9 cellular contexts compared by ENCODE assay signal in the genomic region with DNA sequence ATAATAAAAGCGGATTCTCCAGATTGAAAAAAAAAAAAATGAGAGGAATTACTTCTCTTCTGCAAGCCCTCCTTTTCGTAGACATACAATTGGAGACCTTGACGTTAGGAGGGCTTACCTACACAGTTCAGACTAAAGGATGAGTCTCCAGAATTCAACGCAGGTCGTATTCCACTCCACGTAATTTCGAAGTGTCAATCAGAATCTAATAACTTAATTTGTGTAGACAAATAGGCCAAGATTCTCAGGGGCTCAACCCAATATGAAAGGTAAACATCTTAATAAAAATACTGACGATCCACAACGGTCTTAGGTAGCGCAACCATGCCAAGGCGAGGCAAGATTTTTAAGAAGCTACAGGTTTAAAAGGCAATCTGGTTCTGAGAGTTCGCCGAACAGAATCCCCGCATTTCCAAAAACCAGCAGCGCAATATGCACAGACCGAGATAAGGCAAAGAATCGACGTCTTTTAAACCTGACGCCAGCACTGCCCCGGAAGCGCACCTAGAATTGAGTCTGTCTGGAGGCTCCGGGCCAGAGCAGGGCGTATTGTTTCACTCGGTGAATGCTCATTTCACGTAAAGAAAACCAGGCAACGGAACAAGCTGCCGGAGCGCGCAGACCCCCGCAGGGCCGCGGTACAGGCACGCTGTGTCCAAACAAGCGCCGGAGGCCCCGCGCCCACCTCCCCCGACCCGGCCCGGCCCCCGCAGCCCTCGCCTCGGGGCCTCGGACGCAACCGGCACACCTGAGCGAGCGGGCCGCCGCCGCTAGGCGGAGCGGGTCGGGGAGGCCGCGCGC. TPM values are rescaled to one million over a fixed set of nuclear protein-coding genes. Genes with fewer than 3 reads are reported as not detected.
A peak's percentile ranks its signal among the peaks of the same experiment; 100 is the strongest.
DNase-seq lines count a peak whose midpoint lies in the region; ATAC-seq, FAIRE-seq and TF ChIP-seq lines count a peak whose summit lies in the region.
"Had no signal": no experiment of that assay in that cellular context is flagged by ENCODE, and none has a peak within 500 bp of the region (broad histone marks: within the 10 kb centered on the region; RNA-seq: fewer than 3 reads in every experiment).

No MANE protein-coding gene starts in this region.

- ATAC-seq in GM19035 (IDR thresholded peaks at IDR 0.05; ENCODE audit: unreplicated experiment) (peak; percentile 45), HG03159 (IDR thresholded peaks at IDR 0.05; ENCODE audit: unreplicated experiment) (peak; percentile 38), Panc1 (peak; percentile 56), K562 (peak; percentile 75)

- H3K9ac ChIP-seq in K562 (ENCODE audit: insufficient read depth in 1 of 2, low read depth in 2 of 2, low read length in 2 of 2), result peak overlapping the region; percentile 94 to 100

- H3K9me3 Mint-ChIP-seq in immature natural killer cell, result no peaks in the 10 kb centered on the region

- in situ Hi-C loops in Caki2 (cut with HindIII; ENCODE audit: low pct_unique_long_range_greater_than_20kb, low sequenced_read_pairs) (no loop called here), Panc1 (cut with HindIII; ENCODE audit: low pct_unique_long_range_greater_than_20kb, low sequenced_read_pairs) (no loop called here), K562 (cut with MboI) (no loop called here)

- under 1% methylated on average over 55 of the region's 57 CpGs for WGBS in K562 (ENCODE audit: insufficient coverage, low coverage, missing lambda C conversion rate)
- WGBS in spleen, 5 donors, result 2 to 3% (median 2%) methylated on average over 29 to 57 of the region's 57 CpGs

- intact Hi-C loops in Panc1 (cut with micrococcal nuclease; ENCODE audit: unreplicated experiment), result no loop called here
- intact Hi-C loops in K562 (cut with micrococcal nuclease), result loop anchor here (1.0 kb wide), 2 partner anchors 22 to 70 kb away; no protein-coding TSS in a partner anchor
- intact Hi-C loops in spleen (cut with DNase I; ENCODE audit: low total_unique reads), result no loop called here

- TF ChIP-seq RAD21 in K562 (CRISPR knock-in tag; conservative IDR thresholded peaks at IDR 0.05 in 1 of 2, IDR thresholded peaks at IDR 0.05 in 1 of 2), result no peak

- H3K9me3 ChIP-seq in Panc1 (ENCODE audit: control insufficient read depth, insufficient read depth, low read depth, low read length) (no peaks in the 10 kb centered on the region), K562 (replicated peaks; ENCODE audit: control insufficient read depth, insufficient read depth, low read depth, low read length) (no peaks in the 10 kb centered on the region), spleen (no peaks in the 10 kb centered on the region)

- H4K20me1 ChIP-seq in K562 (replicated peaks; ENCODE audit: control insufficient read depth, insufficient read depth, low read length), result no peaks in the 10 kb centered on the region; the same call in 1 of the 2 replicates

- peak overlapping the region; percentile 93 to 97 (median 96) for H3K27ac Mint-ChIP-seq in immature natural killer cell

- no peak for TF ChIP-seq POLR2A in K562 (conservative IDR thresholded peaks at IDR 0.05)
- no peak for TF ChIP-seq POLR2A in spleen (IDR thresholded peaks at IDR 0.05)

- H3K27me3 Mint-ChIP-seq in immature natural killer cell (ENCODE audit: low read depth in 3 of 3), result peaks cover 3 to 8% (median 7%) of the 10 kb centered on the region in 3 donors

- TF ChIP-seq EP300 in K562 (IDR thresholded peaks at IDR 0.05; ENCODE audit: low read length), result peak; percentile 27; the same call in 1 of the 2 replicates

- H3K36me3 Mint-ChIP-seq in immature natural killer cell, result no peaks in the 10 kb centered on the region

- POLR2A ChIA-PET in Panc1 (lab: Charles Lee) (no interaction called here), K562 (lab: Yijun Ruan, JAX) (interaction anchor here (0.6 to 10.0 kb wide), 21 partner anchors 10 to 404 kb away, joined by 3 to 145 read pairs (median 4); a partner anchor contains a TSS)

- peaks cover 23 to 28% of the 10 kb centered on the region in 2 donors for H3K4me1 Mint-ChIP-seq in immature natural killer cell

- no TSS peak for BruUV-seq in Panc1 (replicated peaks; lab: Mats Ljungman, UMichigan)
- BruUV-seq in K562 (replicated peaks; lab: Mats Ljungman, UMichigan), result no TSS peak

- H3K27me3 ChIP-seq in Panc1 (ENCODE audit: control insufficient read depth, insufficient read depth, low read length) (no peaks in the 10 kb centered on the region), K562 (ENCODE audit: control insufficient read depth in 2 of 2, insufficient read depth in 2 of 2, low read length in 2 of 2) (no peaks in the 10 kb centered on the region), spleen (replicated peaks in 1 of 7) (no peaks in the 10 kb centered on the region)

- H3K79me2 ChIP-seq in K562 (ENCODE audit: control insufficient read depth, insufficient read depth, low read length), result peaks cover 55% of the 10 kb centered on the region

- no peaks in the 10 kb centered on the region for H3K9me1 ChIP-seq in K562 (ENCODE audit: control insufficient read depth, insufficient read depth, low read length)

- H3K36me3 ChIP-seq in Panc1 (ENCODE audit: control insufficient read depth, insufficient read depth, low read length) (peaks cover 11% of the 10 kb centered on the region; the same call in 1 of the 2 replicates), K562 (ENCODE audit: control insufficient read depth, insufficient read depth, low read length) (peaks cover 3% of the 10 kb centered on the region; the same call in 1 of the 3 replicates), spleen (peaks cover 0 to 3% (median 0%) of the 10 kb centered on the region in 6 donors)

- peak overlapping the region; percentile 91 to 96 (median 92) for H3K4me3 Mint-ChIP-seq in immature natural killer cell

- peak; percentile 89 for FAIRE-seq in K562 (lab: Jason Lieb, UNC)
- FAIRE-seq: colon had no signal

- H3K4me2 ChIP-seq in K562 (ENCODE audit: insufficient read depth, low read length), result peak overlapping the region; percentile 91

- DNase-seq in Caki2 (ENCODE audit: low read depth) (peak; percentile 6), Panc1 (ENCODE audit: low read depth, low spot score) (no peak), K562 (ENCODE audit: extremely low read depth in 1 of 4, low spot score in 3 of 4) (peak in 2 of 4 experiments; percentile 75 to 91), immature natural killer cell (no peak), spleen (no peak), NCI-H1694 treated with DMSO at 0.1 percent for 48 hours (lab: John Stamatoyannopoulos, UW) (no peak)

- H3K27ac ChIP-seq in Panc1 (ENCODE audit: low read length) (peak overlapping the region; percentile 87), K562 (ENCODE audit: extremely low read depth, low read depth, low read length) (peak overlapping the region; percentile 90), spleen (peak overlapping the region; percentile 88 to 98 (median 94))

- TF ChIP-seq CTCF in Panc1 (IDR thresholded peaks at IDR 0.05), result no peak
- peak in 1 of 3 experiments; percentile 74; a peak in 3 of 6 replicates for TF ChIP-seq CTCF in K562 (IDR thresholded peaks at IDR 0.05 in 2 of 3, conservative IDR thresholded peaks at IDR 0.05 in 1 of 3; ENCODE audit: insufficient read depth in 2 of 3, low read depth in 1 of 3, low read length in 3 of 3)
- TF ChIP-seq CTCF in spleen (IDR thresholded peaks at IDR 0.05 in 8 of 11, conservative IDR thresholded peaks at IDR 0.05 in 3 of 11), result peak in 4 of 11 experiments; percentile 22 to 61 (median 57)

- H2AFZ ChIP-seq in K562 (ENCODE audit: low read depth, low read length), result peak overlapping the region; percentile 95

- peak overlapping the region; percentile 83 to 95 for H3K4me3 ChIP-seq in Panc1 (ENCODE audit: low read depth in 2 of 2, low read length in 2 of 2)
- peak overlapping the region; percentile 74 for H3K4me3 ChIP-seq in K562
- H3K4me3 ChIP-seq in spleen, result peak overlapping the region; percentile 65 to 99 (median 93)

- H3K4me1 ChIP-seq in Panc1 (ENCODE audit: control insufficient read depth, insufficient read depth, low read length), result no peaks in the 10 kb centered on the region; the same call in 1 of the 2 replicates
- H3K4me1 ChIP-seq in K562 (replicated peaks in 1 of 2; ENCODE audit: control insufficient read depth in 2 of 2, insufficient read depth in 2 of 2, low read length in 2 of 2), result peaks cover 9 to 27% of the 10 kb centered on the region in 2 experiments; a peak in 3 of 5 replicates
- peaks cover 15 to 64% (median 50%) of the 10 kb centered on the region in 6 donors for H3K4me1 ChIP-seq in spleen

- CTCF ChIA-PET in Panc1 (lab: Charles Lee), result interaction anchor here (0.6 kb wide), 1 partner anchor 218 kb away, joined by 3 read pairs; no protein-coding TSS in a partner anchor
- CTCF ChIA-PET in K562 (lab: Yijun Ruan, JAX; ENCODE audit: low intra/inter-chr PET ratio), result no interaction called here

RNA-seq across cellular contexts. Expression of a gene that starts 0.6 kb away (rescaled TPM):
- total RNA-seq in Caki2 (2014; rRNA removed; shearing (Covaris generic); ENCODE audit: low replicate concordance), result 103 and 106 TPM in 2 replicates
- total RNA-seq in Panc1 (2021; ENCODE audit: unreplicated experiment) (66.8 TPM), K562 (2014; rRNA removed) (43.8 and 50.9 TPM in 2 replicates), K562 (2014; rRNA removed; fragmentation: Illumina TruSeq; extraction: Trizol) (31.7 and 32.0 TPM in 2 replicates), K562 (2015; rRNA removed; fragmentation: Illumina TruSeq; extraction: Trizol) (35.7 and 40.3 TPM in 2 replicates), K562 (2021) (46.6 and 53.9 TPM in 2 replicates), spleen (100 to 1,000 TPM in 3 of 7 donors, 10 to 100 TPM in 4; 76.4 to 121 (median 98.7) TPM)
- 59.6 TPM for polyA plus RNA-seq in Panc1 (2012; ENCODE audit: insufficient read length)
- total RNA-seq in K562 (2011; cell fraction: chromatin; rRNA removed; ENCODE audit: low replicate concordance), result 203 and 232 TPM in 2 replicates
- 178 and 187 TPM in 2 replicates for total RNA-seq in K562 (2011; cell fraction: nucleolus; rRNA removed)
- 182 and 207 TPM in 2 replicates for total RNA-seq in K562 (2011; cell fraction: nucleoplasm; rRNA removed)
- polyA plus RNA-seq in K562 (2011; rRNA removed) (47.5 and 57.6 TPM in 2 replicates), K562 (2014; fragmentation: Illumina TruSeq; extraction: Trizol) (47.5 and 50.6 TPM in 2 replicates), K562 (2014; fragmentation: Nextera tagmentation; extraction: Ambion mirVana) (1 to 10 TPM; 2.8 to 4.3 TPM), K562 (2014; rRNA removed) (47.3 and 52.6 TPM in 2 replicates), immature natural killer cell (10 to 100 TPM; 34.9 to 49.6 (median 48.0) TPM), spleen (10 to 100 TPM; 34.5 to 44.2 (median 39.9) TPM)
- polyA plus RNA-seq in K562 (2011; cell fraction: cytosol; rRNA removed), result 34.2 and 40.0 TPM in 2 replicates
- polyA plus RNA-seq in K562 (2011; cell fraction: nucleus; rRNA removed), result 123 and 127 TPM in 2 replicates
- 53.2 and 68.8 TPM in 2 replicates for polyA plus RNA-seq in K562 (2012)
- 74.1 and 90.4 TPM in 2 replicates for polyA minus RNA-seq in K562 (2011; rRNA and poly(A)+ RNA removed)
- 38.7 and 55.3 TPM in 2 replicates for polyA minus RNA-seq in K562 (2011; cell fraction: cytosol; rRNA and poly(A)+ RNA removed)
- 101 and 126 TPM in 2 replicates for polyA minus RNA-seq in K562 (2011; cell fraction: nucleus; rRNA and poly(A)+ RNA removed)

RNA-seq across cellular contexts. Expression of a gene that starts 28.9 kb away (rescaled TPM):
- 18.2 and 31.8 TPM in 2 replicates for total RNA-seq in Caki2 (2014; rRNA removed; shearing (Covaris generic); ENCODE audit: low replicate concordance)
- total RNA-seq in Panc1 (2021; ENCODE audit: unreplicated experiment) (24.6 TPM), K562 (2014; rRNA removed) (19.7 and 20.5 TPM in 2 replicates), K562 (2014; rRNA removed; fragmentation: Illumina TruSeq; extraction: Trizol) (31.5 and 36.4 TPM in 2 replicates), K562 (2015; rRNA removed; fragmentation: Illumina TruSeq; extraction: Trizol) (38.6 and 39.9 TPM in 2 replicates), K562 (2021) (26.4 and 27.7 TPM in 2 replicates), spleen (10 to 100 TPM; 18.3 to 29.0 (median 23.4) TPM)
- polyA plus RNA-seq in Panc1 (2012; ENCODE audit: insufficient read length), result 11.8 TPM
- 41.6 and 67.8 TPM in 2 replicates for total RNA-seq in K562 (2011; cell fraction: chromatin; rRNA removed; ENCODE audit: low replicate concordance)
- total RNA-seq in K562 (2011; cell fraction: nucleolus; rRNA removed), result 17.2 and 22.9 TPM in 2 replicates
- total RNA-seq in K562 (2011; cell fraction: nucleoplasm; rRNA removed), result 32.9 and 33.4 TPM in 2 replicates
- polyA plus RNA-seq in K562 (2011; rRNA removed) (41.2 and 45.7 TPM in 2 replicates), K562 (2014; fragmentation: Illumina TruSeq; extraction: Trizol) (24.1 and 26.9 TPM in 2 replicates), K562 (2014; fragmentation: Nextera tagmentation; extraction: Ambion mirVana) (10 to 100 TPM; 14.8 to 16.3 TPM), K562 (2014; rRNA removed) (25.8 and 31.0 TPM in 2 replicates), immature natural killer cell (10 to 100 TPM in 2 of 3 donors, 1 to 10 TPM in 1; 6.9 to 13.8 (median 12.2) TPM), spleen (10 to 100 TPM; 10.1 to 15.7 (median 14.0) TPM)
- polyA plus RNA-seq in K562 (2011; cell fraction: cytosol; rRNA removed), result 14.2 and 29.2 TPM in 2 replicates
- 21.6 and 41.6 TPM in 2 replicates for polyA plus RNA-seq in K562 (2011; cell fraction: nucleus; rRNA removed)
- 30.0 and 50.6 TPM in 2 replicates for polyA plus RNA-seq in K562 (2012)
- 44.1 and 45.6 TPM in 2 replicates for polyA minus RNA-seq in K562 (2011; rRNA and poly(A)+ RNA removed)
- polyA minus RNA-seq in K562 (2011; cell fraction: cytosol; rRNA and poly(A)+ RNA removed), result 13.4 and 18.9 TPM in 2 replicates
- 8.1 and 13.8 TPM in 2 replicates for polyA minus RNA-seq in K562 (2011; cell fraction: nucleus; rRNA and poly(A)+ RNA removed)

RNA-seq across cellular contexts. Expression of a gene that starts 29.0 kb away (rescaled TPM):
- total RNA-seq in Caki2 (2014; rRNA removed; shearing (Covaris generic); ENCODE audit: low replicate concordance), result 0.64 TPM in 1 of 2 replicates, not detected in the other
- not detected for total RNA-seq in Panc1 (2021; ENCODE audit: unreplicated experiment)
- polyA plus RNA-seq in Panc1 (2012; ENCODE audit: insufficient read length), result 0.07 TPM
- not detected in 2 replicates for total RNA-seq in K562 (2011; cell fraction: chromatin; rRNA removed; ENCODE audit: low replicate concordance)
- not detected in 2 replicates for total RNA-seq in K562 (2011; cell fraction: nucleolus; rRNA removed)
- total RNA-seq in K562 (2011; cell fraction: nucleoplasm; rRNA removed), result not detected in 2 replicates
- total RNA-seq in K562 (2014; rRNA removed), result not detected in 2 replicates
- total RNA-seq in K562 (2014; rRNA removed; fragmentation: Illumina TruSeq; extraction: Trizol), result not detected in 2 replicates
- not detected in 2 replicates for total RNA-seq in K562 (2015; rRNA removed; fragmentation: Illumina TruSeq; extraction: Trizol)
- total RNA-seq in K562 (2021), result not detected in 2 replicates
- not detected in 2 replicates for polyA plus RNA-seq in K562 (2011; rRNA removed)
- polyA plus RNA-seq in K562 (2011; cell fraction: cytosol; rRNA removed), result 0.03 TPM in 1 of 2 replicates, not detected in the other
- polyA plus RNA-seq in K562 (2011; cell fraction: nucleus; rRNA removed), result 0.04 and 0.20 TPM in 2 replicates
- 0.14 and 0.18 TPM in 2 replicates for polyA plus RNA-seq in K562 (2012)
- not detected in 2 replicates for polyA plus RNA-seq in K562 (2014; fragmentation: Illumina TruSeq; extraction: Trizol)
- polyA plus RNA-seq in K562 (2014; fragmentation: Nextera tagmentation; extraction: Ambion mirVana), result not detected
- polyA plus RNA-seq in K562 (2014; rRNA removed), result 0.01 and 0.23 TPM in 2 replicates
- polyA minus RNA-seq in K562 (2011; rRNA and poly(A)+ RNA removed), result not detected in 2 replicates
- not detected in 2 replicates for polyA minus RNA-seq in K562 (2011; cell fraction: cytosol; rRNA and poly(A)+ RNA removed)
- polyA minus RNA-seq in K562 (2011; cell fraction: nucleus; rRNA and poly(A)+ RNA removed), result not detected in 2 replicates
- 1 to 10 TPM in 1 of 3 donors, not detected in 2; 2.6 TPM for polyA plus RNA-seq in immature natural killer cell
- 1 to 10 TPM in 2 of 7 donors, under 1 TPM in 4, not detected in 1; 0.20 to 2.0 (median 0.79) TPM for total RNA-seq in spleen
- 1 to 10 TPM; 1.3 to 4.3 (median 2.0) TPM for polyA plus RNA-seq in spleen
